In genomic region chr17:58531661-58532554, GRCh38 we compare ENCODE assay signal across 8 cellular contexts. TPM values are rescaled to one million over a fixed set of nuclear protein-coding genes. Genes with fewer than 3 reads are reported as not detected.
DNase-seq lines count a peak whose midpoint lies in the region; ATAC-seq and TF ChIP-seq lines count a peak whose summit lies in the region.

No MANE protein-coding gene starts in this region.

- peaks cover 44% of the 10 kb centered on the region for H3K4me1 Mint-ChIP-seq in neural crest cell

- intact Hi-C loops in PC-9 (cut with micrococcal nuclease; ENCODE audit: unreplicated experiment) = no loop called here
- intact Hi-C loops in tibial artery (cut with DNase I; ENCODE audit: low total_unique reads) = loop anchor here (10.0 kb wide), 1 partner anchor 93 kb away; no protein-coding TSS in a partner anchor

- 8% methylated on average over 6 to 7 of the region's 82 CpGs for WGBS in gastroesophageal sphincter (ENCODE audit: low coverage in 1 of 2), 2 donors

- H3K27ac Mint-ChIP-seq in neural crest cell (ENCODE audit: unreplicated experiment) = no peak overlapping the region

- TF ChIP-seq EP300 in gastroesophageal sphincter (IDR thresholded peaks at IDR 0.05) = no peak

- H4K20me1 ChIP-seq in PC-9 (ENCODE audit: insufficient read depth) = no peaks in the 10 kb centered on the region

- TF ChIP-seq CTCF in PC-9 (conservative IDR thresholded peaks at IDR 0.05) (no peak), gastroesophageal sphincter (IDR thresholded peaks at IDR 0.05) (no peak), neural crest cell (conservative IDR thresholded peaks at IDR 0.05) (no peak), tibial artery (IDR thresholded peaks at IDR 0.05) (no peak)

- no peak for TF ChIP-seq POLR2A in gastroesophageal sphincter (IDR thresholded peaks at IDR 0.05)

- peaks cover 37% of the 10 kb centered on the region for H3K27me3 Mint-ChIP-seq in neural crest cell (ENCODE audit: low read depth)

- H3K9me3 Mint-ChIP-seq in neural crest cell = no peaks in the 10 kb centered on the region

- POLR2A ChIA-PET in PC-9 (lab: Charles Lee; ENCODE audit: unreplicated experiment) = interaction anchor here (0.6 kb wide), 1 partner anchor 24 kb away, joined by 3 read pairs; no protein-coding TSS in a partner anchor

- H3K27me3 ChIP-seq in PC-9 (ENCODE audit: insufficient read depth, low read depth) = peaks cover 21% of the 10 kb centered on the region
- no peaks in the 10 kb centered on the region for H3K27me3 ChIP-seq in gastroesophageal sphincter
- no peaks in the 10 kb centered on the region for H3K27me3 ChIP-seq in tibial artery

- H3K4me3 Mint-ChIP-seq in neural crest cell = peak overlapping the region; percentile 75

- H3K36me3 ChIP-seq in PC-9 (ENCODE audit: low read depth) (no peaks in the 10 kb centered on the region), gastroesophageal sphincter (no peaks in the 10 kb centered on the region), tibial artery (no peaks in the 10 kb centered on the region)

- CTCF ChIA-PET in PC-9 (lab: Charles Lee) = no interaction called here

- no peaks in the 10 kb centered on the region for H3K9me2 ChIP-seq in PC-9 (ENCODE audit: insufficient read depth)

- H3K4me1 ChIP-seq in PC-9 (replicated peaks; ENCODE audit: insufficient read depth) = peaks cover 15% of the 10 kb centered on the region
- H3K4me1 ChIP-seq in gastroesophageal sphincter = peaks cover 0 to 49% (median 9%) of the 10 kb centered on the region in 3 donors
- H3K4me1 ChIP-seq in tibial artery = peaks cover 0 to 52% (median 44%) of the 10 kb centered on the region in 4 donors

- no peak overlapping the region for H2AFZ ChIP-seq in PC-9

- H3K4me3 ChIP-seq in PC-9 (peak overlapping the region; percentile 42; the same call in 1 of the 2 replicates), gastroesophageal sphincter (peak overlapping the region; percentile 49 to 69), tibial artery (peak overlapping the region; percentile 58 to 67)

- H3F3A ChIP-seq in PC-9 (ENCODE audit: insufficient read depth, low read depth) = peaks cover 13% of the 10 kb centered on the region; the same call in 1 of the 2 replicates

- H3K9me3 ChIP-seq in PC-9 (ENCODE audit: insufficient read depth, low read depth) = no peaks in the 10 kb centered on the region
- H3K9me3 ChIP-seq in gastroesophageal sphincter = no peaks in the 10 kb centered on the region
- H3K9me3 ChIP-seq in tibial artery = no peaks in the 10 kb centered on the region

- peak; percentile 67 for ATAC-seq in HG02642 (IDR thresholded peaks at IDR 0.05; ENCODE audit: poor library complexity, unreplicated experiment)
- peak; percentile 92 for ATAC-seq in gastroesophageal sphincter

- no peaks in the 10 kb centered on the region for H3K36me3 Mint-ChIP-seq in neural crest cell (ENCODE audit: low read depth)

- H3K4me2 ChIP-seq in PC-9 = peak overlapping the region; percentile 73

- DNase-seq in COLO668 (lab: John Stamatoyannopoulos, UW; ENCODE audit: unreplicated experiment) (peak; percentile 38), PC-9 (peak in 1 of 2 experiments; percentile 55), neural crest cell (ENCODE audit: low read depth, low spot score) (peak; percentile 40), tibial artery (peak; percentile 42 to 80), KG1 (lab: John Stamatoyannopoulos, UW) (no peak)
- DNase-seq in activated naive CD4-positive, alpha-beta T cell (lab: John Stamatoyannopoulos, UW) = peak in 3 of 4 experiments; percentile 10 to 61 (median 16)

- no peaks in the 10 kb centered on the region for H3K79me2 ChIP-seq in PC-9 (ENCODE audit: low read depth)

- H3K27ac ChIP-seq in PC-9 = no peak overlapping the region
- peak overlapping the region in 3 of 4 donors; percentile 69 to 80 (median 74) for H3K27ac ChIP-seq in gastroesophageal sphincter
- H3K27ac ChIP-seq in tibial artery = peak overlapping the region; percentile 70 to 75

- BruUV-seq in PC-9 (replicated peaks; lab: Mats Ljungman, UMichigan) = no TSS peak

RNA-seq across cellular contexts. Expression of gene MTMR4, which starts 17.5 kb away (rescaled TPM):
- total RNA-seq in PC-9 (2021) (35.1 and 39.6 TPM in 2 replicates), gastroesophageal sphincter (10 to 100 TPM; 31.6 to 36.5 (median 35.3) TPM), neural crest cell (97.4 and 102 TPM in 2 replicates)

RNA-seq across cellular contexts. Expression of gene HSF5, which starts 43.7 kb away (rescaled TPM):
- total RNA-seq in PC-9 (2021) (not detected in 2 replicates), gastroesophageal sphincter (under 1 TPM in 1 of 4 donors, not detected in 3; 0.13 TPM), neural crest cell (0.05 and 0.11 TPM in 2 replicates)
